ENCODE assay signal across 8 cellular contexts in the genomic region with DNA sequence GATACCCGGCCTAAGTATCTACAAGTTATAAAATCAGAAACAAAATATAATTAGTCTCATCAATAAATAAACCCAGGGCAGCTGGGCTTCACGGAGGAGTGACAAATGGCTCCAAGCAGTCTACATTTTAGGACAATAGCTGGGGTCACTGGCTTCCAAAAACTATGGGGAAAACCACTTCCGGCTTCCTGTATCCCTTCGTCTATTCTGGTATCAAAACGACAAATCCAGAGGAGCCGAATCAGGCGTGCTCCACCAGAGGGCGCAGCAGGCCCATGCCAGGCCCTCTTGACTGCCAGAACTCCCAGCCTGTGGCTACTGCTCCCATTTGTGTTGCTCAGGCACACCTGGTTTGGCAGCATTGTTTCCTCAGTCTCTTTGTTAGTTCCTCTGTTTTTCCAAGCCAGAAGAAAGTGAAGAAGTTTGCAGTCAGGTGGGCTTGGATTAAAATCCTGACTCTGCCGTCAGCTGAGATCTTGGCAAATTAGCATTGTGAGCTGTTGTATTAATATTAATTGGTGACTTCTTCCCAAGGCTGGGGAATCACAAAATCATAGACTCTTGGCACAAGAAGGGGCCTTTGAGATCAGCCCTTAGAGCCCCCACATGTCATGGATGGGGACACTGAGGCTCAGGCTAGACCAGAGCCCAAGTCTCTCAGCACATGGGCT. TPM values are rescaled to one million over a fixed set of nuclear protein-coding genes. Genes with fewer than 3 reads are reported as not detected.
DNase-seq lines count a peak whose midpoint lies in the region; ATAC-seq, FAIRE-seq and TF ChIP-seq lines count a peak whose summit lies in the region.

No MANE protein-coding gene starts in this region.

- DNase-seq in CMK (ENCODE audit: low read depth) (peak; percentile 45), NCI-H510A (lab: John Stamatoyannopoulos, UW) (peak; percentile 61), colonic mucosa (peak; percentile 91), HepG2 (ENCODE audit: low spot score) (peak; percentile 77)
- DNase-seq in activated CD4-positive, alpha-beta T cell treated with anti-CD3 and anti-CD28 coated beads for 4 hours = peak; percentile 51 to 63
- DNase-seq in stimulated activated CD4-positive, alpha-beta T cell treated with anti-CD3 and anti-CD28 coated beads, Interleukin-2, amount 100 ng/mL, for 4 hours (ENCODE audit: low read depth) = peak; percentile 38

- ATAC-seq in HG02798 (IDR thresholded peaks at IDR 0.05; ENCODE audit: poor library complexity, unreplicated experiment) (peak; percentile 46), HepG2 (peak; percentile 96), HG02678 (IDR thresholded peaks at IDR 0.05; ENCODE audit: unreplicated experiment) (no peak)

- H2AFZ ChIP-seq in HepG2 (ENCODE audit: low read length) = no peak overlapping the region

- H3K36me3 ChIP-seq in colonic mucosa (no peaks in the 10 kb centered on the region), HepG2 (replicated peaks in 1 of 2; ENCODE audit: control insufficient read depth in 1 of 2, insufficient read depth in 2 of 2, low read length in 2 of 2) (no peaks in the 10 kb centered on the region)

- TF ChIP-seq RAD21 in HepG2 (CRISPR knock-in tag; IDR thresholded peaks at IDR 0.05) = peak; percentile 94

- H3K79me2 ChIP-seq in HepG2 (ENCODE audit: insufficient read depth, low read length) = no peaks in the 10 kb centered on the region

- CTCF ChIA-PET in HepG2 (lab: Yijun Ruan, JAX; ENCODE audit: low intra/inter-chr PET ratio, low total read pairs) = interaction anchor here (1.2 to 2.1 kb wide), 5 partner anchors 9 to 187 kb away, joined by 4 to 21 read pairs (median 5); no protein-coding TSS in a partner anchor

- 16% methylated on average over 8 of the region's 9 CpGs for WGBS in HepG2 (ENCODE audit: low lambda C conversion rate)

- peak; percentile 91 for FAIRE-seq in HepG2 (lab: Jason Lieb, UNC)

- intact Hi-C loops in colonic mucosa (cut with DNase I) (loop anchor here (5.0 kb wide), 2 partner anchors 104 to 189 kb away; no protein-coding TSS in a partner anchor), HepG2 (cut with micrococcal nuclease; ENCODE audit: unreplicated experiment) (loop anchor here (1.0 to 5.0 kb wide), 4 partner anchors 69 to 187 kb away; no protein-coding TSS in a partner anchor)

- H4K20me1 ChIP-seq in HepG2 (ENCODE audit: insufficient read depth, low read length) = no peaks in the 10 kb centered on the region

- no peak overlapping the region for H3K4me3 ChIP-seq in colonic mucosa
- H3K4me3 ChIP-seq in HepG2 (replicated peaks in 1 of 3; ENCODE audit: insufficient read depth in 1 of 3, low read depth in 2 of 3, low read length in 3 of 3) = peak overlapping the region in 1 of 3 experiments; percentile 18; a peak in 1 of 6 replicates

- peak overlapping the region; percentile 64 for H3K4me2 ChIP-seq in HepG2 (ENCODE audit: low read depth, low read length)

- no peak overlapping the region for H3K9ac ChIP-seq in colonic mucosa (ENCODE audit: low read depth in 2 of 2, low read length in 2 of 2)
- H3K9ac ChIP-seq in HepG2 (ENCODE audit: insufficient read depth, low read depth, low read length) = no peak overlapping the region

- H3K27ac ChIP-seq in colonic mucosa (no peak overlapping the region), HepG2 (ENCODE audit: extremely low read length, insufficient read depth, low read length) (no peak overlapping the region)

- H3K27me3 ChIP-seq in colonic mucosa (no peaks in the 10 kb centered on the region), HepG2 (ENCODE audit: control insufficient read depth in 1 of 2, insufficient read depth in 2 of 2, low read length in 2 of 2) (no peaks in the 10 kb centered on the region)

- no peaks in the 10 kb centered on the region for H3K9me3 ChIP-seq in colonic mucosa
- H3K9me3 ChIP-seq in HepG2 (ENCODE audit: low read length) = no peaks in the 10 kb centered on the region

- TF ChIP-seq CTCF in colonic mucosa (IDR thresholded peaks at IDR 0.05) (peak; percentile 87), HepG2 (CRISPR knock-in tag; IDR thresholded peaks at IDR 0.05) (peak; percentile 96)

- BruUV-seq in HepG2 (replicated peaks; lab: Mats Ljungman, UMichigan) = no TSS peak

- no peak for TF ChIP-seq EP300 in HepG2 (IDR thresholded peaks at IDR 0.05; ENCODE audit: low read depth in 2 of 2, low read length in 2 of 2)
- no peak for TF ChIP-seq EP300 in HepG2 (CRISPR knock-in tag; IDR thresholded peaks at IDR 0.05; ENCODE audit: borderline replicate concordance)

- in situ Hi-C loops in HepG2 (cut with HindIII; ENCODE audit: extremely low pct_ligation_motif_present, low pct_unique_long_range_greater_than_20kb) = loop anchor here (5.0 kb wide), 1 partner anchor 104 kb away; no protein-coding TSS in a partner anchor

- TF ChIP-seq POLR2A in HepG2 (IDR thresholded peaks at IDR 0.05; ENCODE audit: insufficient read depth in 1 of 2, low read depth in 2 of 2, low read length in 2 of 2) = no peak

- no peaks in the 10 kb centered on the region for H3K4me1 ChIP-seq in colonic mucosa
- peaks cover 8% of the 10 kb centered on the region for H3K4me1 ChIP-seq in HepG2 (ENCODE audit: insufficient read depth, low read length)

- POLR2A ChIA-PET in HepG2 (lab: Yijun Ruan, JAX) = interaction anchor here (1.2 to 3.8 kb wide), 2 partner anchors 12 to 74 kb away, joined by 5 to 18 read pairs; partner anchors contain the start of gene RAB14

TF ChIP-seq in HepG2, 621 proteins besides CTCF, POLR2A, EP300 and RAD21 (continues in another document):
- TF ChIP-seq ZNF747 (CRISPR knock-in tag; IDR thresholded peaks at IDR 0.05; ENCODE audit: borderline replicate concordance) = no peak
- TF ChIP-seq FOXA3 (CRISPR knock-in tag; IDR thresholded peaks at IDR 0.05) = peak; percentile 7; the same call in 1 of the 2 replicates
- TF ChIP-seq MEIS1 (CRISPR knock-in tag; IDR thresholded peaks at IDR 0.05; ENCODE audit: borderline replicate concordance) = no peak

RNA-seq across cellular contexts. Expression of gene RAB14, which starts 11.6 kb away (rescaled TPM):
- total RNA-seq in colonic mucosa (100 to 1,000 TPM in 1 of 2 donors, 10 to 100 TPM in 1; 78.5 to 108 TPM), HepG2 (2016; rRNA removed; fragmentation: Illumina TruSeq; extraction: Trizol) (19.3 and 42.2 TPM in 2 replicates)
- 2.8 and 4.0 TPM in 2 replicates for total RNA-seq in HepG2 (2016; cell fraction: cytosol; rRNA removed; fragmentation: Illumina TruSeq; extraction: Trizol; ENCODE audit: low read depth)
- total RNA-seq in HepG2 (2016; cell fraction: insoluble cytoplasmic fraction; rRNA removed; fragmentation: Illumina TruSeq; extraction: Trizol) = 18.4 and 42.0 TPM in 2 replicates
- 18.7 and 20.5 TPM in 2 replicates for total RNA-seq in HepG2 (2016; cell fraction: membrane; rRNA removed; fragmentation: Illumina TruSeq; extraction: Trizol)
- total RNA-seq in HepG2 (2016; cell fraction: nucleus; rRNA removed; fragmentation: Illumina TruSeq; extraction: Trizol) = 24.4 and 28.8 TPM in 2 replicates
- polyA plus RNA-seq in HepG2 (2011; rRNA removed) = 15.3 and 17.4 TPM in 2 replicates
- 6.4 and 13.9 TPM in 2 replicates for polyA plus RNA-seq in HepG2 (2011; cell fraction: cytosol; rRNA removed)
- 9.5 and 11.9 TPM in 2 replicates for polyA plus RNA-seq in HepG2 (2011; cell fraction: nucleus; rRNA removed)
- 31.9 and 33.9 TPM in 2 replicates for polyA plus RNA-seq in HepG2 (2012)
- polyA plus RNA-seq in HepG2 (2016; cell fraction: cytosol; fragmentation: Illumina TruSeq; extraction: Trizol; ENCODE audit: low read depth) = 2.7 and 2.8 TPM in 2 replicates
- polyA plus RNA-seq in HepG2 (2016; cell fraction: insoluble cytoplasmic fraction; fragmentation: Illumina TruSeq; extraction: Trizol; ENCODE audit: low read depth) = 58.3 and 63.3 TPM in 2 replicates
- polyA plus RNA-seq in HepG2 (2016; cell fraction: membrane; fragmentation: Illumina TruSeq; extraction: Trizol; ENCODE audit: low read depth) = 12.2 and 12.7 TPM in 2 replicates
- polyA plus RNA-seq in HepG2 (2016; cell fraction: nucleus; fragmentation: Illumina TruSeq; extraction: Trizol; ENCODE audit: insufficient read depth, low read depth) = 39.9 TPM in 2 replicates
- 8.0 and 11.9 TPM in 2 replicates for polyA minus RNA-seq in HepG2 (2011; rRNA and poly(A)+ RNA removed; ENCODE audit: low replicate concordance)
- 14.1 and 21.2 TPM in 2 replicates for polyA minus RNA-seq in HepG2 (2011; cell fraction: cytosol; rRNA and poly(A)+ RNA removed)
- polyA minus RNA-seq in HepG2 (2011; cell fraction: nucleus; rRNA and poly(A)+ RNA removed) = 18.9 and 25.6 TPM in 2 replicates

RNA-seq across cellular contexts. Expression of gene GSN, which starts 54.7 kb away (rescaled TPM):
- total RNA-seq in colonic mucosa (100 to 1,000 TPM; 413 to 553 TPM), HepG2 (2016; rRNA removed; fragmentation: Illumina TruSeq; extraction: Trizol) (126 and 307 TPM in 2 replicates)
- total RNA-seq in HepG2 (2016; cell fraction: cytosol; rRNA removed; fragmentation: Illumina TruSeq; extraction: Trizol; ENCODE audit: low read depth) = 56.0 and 58.2 TPM in 2 replicates
- total RNA-seq in HepG2 (2016; cell fraction: insoluble cytoplasmic fraction; rRNA removed; fragmentation: Illumina TruSeq; extraction: Trizol) = 125 and 311 TPM in 2 replicates
- 102 and 113 TPM in 2 replicates for total RNA-seq in HepG2 (2016; cell fraction: membrane; rRNA removed; fragmentation: Illumina TruSeq; extraction: Trizol)
- total RNA-seq in HepG2 (2016; cell fraction: nucleus; rRNA removed; fragmentation: Illumina TruSeq; extraction: Trizol) = 251 and 294 TPM in 2 replicates
- 294 and 436 TPM in 2 replicates for polyA plus RNA-seq in HepG2 (2011; rRNA removed)
- polyA plus RNA-seq in HepG2 (2011; cell fraction: cytosol; rRNA removed) = 396 and 404 TPM in 2 replicates
- 430 and 447 TPM in 2 replicates for polyA plus RNA-seq in HepG2 (2011; cell fraction: nucleus; rRNA removed)
- polyA plus RNA-seq in HepG2 (2012) = 349 and 423 TPM in 2 replicates
- polyA plus RNA-seq in HepG2 (2016; cell fraction: cytosol; fragmentation: Illumina TruSeq; extraction: Trizol; ENCODE audit: low read depth) = 57.9 and 60.7 TPM in 2 replicates
- 115 and 123 TPM in 2 replicates for polyA plus RNA-seq in HepG2 (2016; cell fraction: insoluble cytoplasmic fraction; fragmentation: Illumina TruSeq; extraction: Trizol; ENCODE audit: low read depth)
- 77.0 and 92.1 TPM in 2 replicates for polyA plus RNA-seq in HepG2 (2016; cell fraction: membrane; fragmentation: Illumina TruSeq; extraction: Trizol; ENCODE audit: low read depth)
- polyA plus RNA-seq in HepG2 (2016; cell fraction: nucleus; fragmentation: Illumina TruSeq; extraction: Trizol; ENCODE audit: insufficient read depth, low read depth) = 379 and 400 TPM in 2 replicates
- polyA minus RNA-seq in HepG2 (2011; rRNA and poly(A)+ RNA removed; ENCODE audit: low replicate concordance) = 66.7 and 379 TPM in 2 replicates
- 132 and 185 TPM in 2 replicates for polyA minus RNA-seq in HepG2 (2011; cell fraction: cytosol; rRNA and poly(A)+ RNA removed)
- 122 and 168 TPM in 2 replicates for polyA minus RNA-seq in HepG2 (2011; cell fraction: nucleus; rRNA and poly(A)+ RNA removed)

Comparison
In these comparisons a context has a peak if more than half of its experiments do, and no peak if none do; other contexts are left out.
1. DNase-seq: peak in every context shown above with its lines; median percentile 91 in colonic mucosa; 77 in HepG2; 61 in NCI-H510A; 57 in activated CD4-positive, alpha-beta T cell treated with anti-CD3 and anti-CD28 coated beads for 4 hours; 45 in CMK; 38 in stimulated activated CD4-positive, alpha-beta T cell treated with anti-CD3 and anti-CD28 coated beads, Interleukin-2, amount 100 ng/mL, for 4 hours.